Comparison of ENCODE assay signal across 32 cellular contexts in genomic region chr2:30095402-30095801, GRCh38.
"Had no signal": no experiment of that assay in that cellular context is flagged by ENCODE, and none has a peak within 500 bp of the region (broad histone marks: within the 10 kb centered on the region; RNA-seq: fewer than 3 reads in every experiment).

No MANE protein-coding gene starts in this region.

- H3K36me3 ChIP-seq: cardiac muscle cell, Peyer's patch, SJSA1, WERI-Rb-1 had no signal

- H3K9me3 ChIP-seq: Peyer's patch, SJSA1 had no signal

- H3K27ac ChIP-seq: cardiac muscle cell, Peyer's patch, SJSA1, WERI-Rb-1 had no signal

- DNase-seq: activated CD4-positive, alpha-beta memory T cell treated with anti-CD3 and anti-CD28 coated beads, Interleukin-2, amount 10 ng/mL, durations not matched to agents 7 days and 5 days; activated CD4-positive, alpha-beta T cell treated with anti-CD3 and anti-CD28 coated beads for 1 hour; activated CD4-positive, alpha-beta T cell treated with anti-CD3 and anti-CD28 coated beads for 48 hours; activated CD4-positive, CD25-positive, alpha-beta regulatory T cell; activated CD8-positive, alpha-beta memory T cell treated with anti-CD3 and anti-CD28 coated beads, Interleukin-2, amount 10 ng/mL, durations not matched to agents 7 days and 5 days; activated CD8-positive, alpha-beta memory T cell treated with anti-CD3 and anti-CD28 coated beads, Interleukin-2, amount 50 U/mL, for 48 hours; activated effector memory CD4-positive, alpha-beta T cell treated with Interleukin-2 at 50 U/mL for 16 hours; activated naive CD4-positive, alpha-beta T cell treated with anti-CD3 and anti-CD28 coated beads, Interleukin-2, amount 10 ng/mL, durations not matched to agents 7 days and 5 days; activated naive CD8-positive, alpha-beta T cell treated with anti-CD3 and anti-CD28 coated beads, Interleukin-2, amount 50 U/mL, for 24 hours; activated T-cell treated with anti-CD3 and anti-CD28 coated beads, Interleukin-2, amount 50 U/mL, for 48 hours; amniotic stem cell; aorta; Kasumi-1; NCI-H1092 treated with DMSO at 0.1 percent for 48 hours; NCI-H1417; NCI-H146; NCI-H187; NCI-H2029 treated with DMSO at 0.1 percent for 48 hours; NCI-H2107; NCI-H2171; NCI-H510A; NCI-H526; NCI-H748 treated with DMSO at 0.1 percent for 48 hours; NK-92 treated with Interleukin-12 subunit alpha and Interleukin-12 subunit beta, amount 100 ng/mL, for 24 hours; PC-3; Peyer's patch; RPMI8226; SHP77 treated with DMSO at 0.1 percent for 48 hours; T1000; WERI-Rb-1 had no signal

- H3K4me3 ChIP-seq: cardiac muscle cell, Peyer's patch, SJSA1 had no signal

- ATAC-seq: activated CD8-positive, alpha-beta memory T cell treated with anti-CD3 and anti-CD28 coated beads, Interleukin-2, amount 10 ng/mL, durations not matched to agents 7 days and 5 days; activated naive CD8-positive, alpha-beta T cell treated with anti-CD3 and anti-CD28 coated beads, Interleukin-2, amount 50 U/mL, for 24 hours; PC-3 had no signal
